ENCODE assay signal across 1 cellular context in the genomic region with DNA sequence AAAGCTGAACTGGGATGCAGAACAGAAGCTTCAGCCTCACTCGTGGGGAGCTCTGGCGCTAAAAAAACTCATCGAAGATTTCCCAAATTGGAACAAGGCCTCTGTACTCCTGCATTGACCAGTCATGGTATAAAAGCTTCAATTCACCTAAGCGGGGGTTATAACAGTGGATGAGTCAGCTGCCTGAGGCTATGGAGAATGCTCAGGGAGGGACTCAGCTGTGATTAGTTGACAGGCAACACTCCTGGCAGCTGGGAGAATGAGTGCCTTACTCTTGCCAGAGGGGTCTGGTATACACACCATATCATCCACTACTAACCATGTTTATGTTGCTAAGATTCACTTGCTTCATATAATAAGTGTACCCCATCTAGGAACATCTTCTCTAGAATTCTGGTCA.
TF ChIP-seq lines count a peak whose summit lies in the region.

No MANE protein-coding gene starts in this region.

TF ChIP-seq in IMR-90, 13 proteins besides CTCF, POLR2A, EP300 and RAD21 (continued from another document):
- no peak for TF ChIP-seq CEBPB (IDR thresholded peaks at IDR 0.05; ENCODE audit: low read depth, low read length)
- no peak for TF ChIP-seq RFX5 (IDR thresholded peaks at IDR 0.05; ENCODE audit: low read depth, low read length)
- no peak for TF ChIP-seq ELK1 (IDR thresholded peaks at IDR 0.05; ENCODE audit: borderline replicate concordance, low read depth, low read length)
- TF ChIP-seq SMC3 (IDR thresholded peaks at IDR 0.05; ENCODE audit: low read depth, low read length): no peak
- no peak for TF ChIP-seq MAZ (IDR thresholded peaks at IDR 0.05; ENCODE audit: borderline replicate concordance, low read depth, low read length)
- TF ChIP-seq FOS (IDR thresholded peaks at IDR 0.05; ENCODE audit: low read depth, low read length): no peak
- TF ChIP-seq BHLHE40 (IDR thresholded peaks at IDR 0.05; ENCODE audit: low read depth, low read length): no peak
- no peak for TF ChIP-seq NFE2L2 (IDR thresholded peaks at IDR 0.05; ENCODE audit: low read depth, low read length)
